8 cellular contexts compared by ENCODE assay signal in the genomic region with DNA sequence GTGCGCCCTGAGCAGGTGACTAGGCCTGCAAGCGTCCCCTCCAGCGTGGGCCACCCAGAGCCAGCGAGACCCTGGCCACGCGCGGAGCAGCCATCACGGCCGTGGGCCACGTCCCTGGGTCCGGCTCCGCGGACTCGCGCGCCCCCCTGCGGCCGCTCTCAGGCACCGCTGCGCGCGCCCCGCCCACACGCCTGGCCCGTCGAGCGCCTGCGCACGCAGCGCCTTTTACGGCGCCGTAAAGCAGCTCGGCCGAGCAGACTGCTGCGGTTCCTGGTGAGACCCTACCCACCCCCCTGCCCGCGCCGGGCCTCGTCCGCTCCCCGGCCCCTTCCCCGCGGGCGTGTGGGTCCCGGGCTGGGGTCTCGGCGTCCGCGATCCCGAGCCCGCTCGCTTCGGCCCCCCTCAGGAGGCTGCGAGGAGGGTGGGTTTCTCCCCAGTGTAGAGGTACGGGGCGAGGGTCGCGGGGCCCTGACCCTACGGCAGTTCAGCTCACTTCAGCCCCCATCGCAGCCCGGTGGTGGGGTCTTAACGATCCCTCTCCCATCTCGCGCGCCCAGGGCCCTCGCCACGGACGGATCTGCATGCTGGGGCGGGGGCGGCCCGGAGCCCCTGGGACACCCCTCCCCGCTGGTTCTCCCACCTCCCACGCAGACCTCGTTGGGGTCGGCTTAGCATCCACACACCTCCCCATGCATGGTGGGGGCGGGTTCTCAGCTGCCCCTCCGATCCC.
DNase-seq lines count a peak whose midpoint lies in the region; ATAC-seq and FAIRE-seq lines count a peak whose summit lies in the region.

Gene TRAPPC5, plus strand, starts transcription at position 228 of the 730 bp plus-strand sequence. CDS start 1,421 bp downstream, outside the sequence.

- ATAC-seq in HG03565 (IDR thresholded peaks at IDR 0.05; ENCODE audit: unreplicated experiment), result peak; percentile 56
- peak; percentile 68 for ATAC-seq in effector memory CD8-positive, alpha-beta T cell (replicated peaks)
- peak; percentile 48 for ATAC-seq in memory B cell (ENCODE audit: low read depth)

- peak within 1 kb of the TSS; percentile 92 to 96 for H3K27ac Mint-ChIP-seq in effector memory CD8-positive, alpha-beta T cell
- peak within 1 kb of the TSS; percentile 93 for H3K27ac Mint-ChIP-seq in memory B cell

- peaks cover 48% of the 10 kb centered on the region for H3K36me3 Mint-ChIP-seq in effector memory CD8-positive, alpha-beta T cell (ENCODE audit: insufficient read depth)
- H3K36me3 Mint-ChIP-seq in memory B cell, result peaks cover 9% of the 10 kb centered on the region

- no peaks in the 10 kb centered on the region for H3K9me3 Mint-ChIP-seq in effector memory CD8-positive, alpha-beta T cell
- H3K9me3 Mint-ChIP-seq in memory B cell, result no peaks in the 10 kb centered on the region

- peak within 1 kb of the TSS; percentile 94 to 95 for H3K4me3 Mint-ChIP-seq in effector memory CD8-positive, alpha-beta T cell
- peak within 1 kb of the TSS; percentile 97 for H3K4me3 Mint-ChIP-seq in memory B cell

- H3K4me1 Mint-ChIP-seq in effector memory CD8-positive, alpha-beta T cell (ENCODE audit: low read depth in 2 of 2), result peaks cover 33 to 40% of the 10 kb centered on the region in 2 donors
- H3K4me1 Mint-ChIP-seq in memory B cell, result peaks cover 48% of the 10 kb centered on the region

- peak; percentile 88 for DNase-seq in 8988T
- peak; percentile 76 for DNase-seq in GM18507 (ENCODE audit: extremely low spot score, insufficient read length, low read depth)
- DNase-seq in NOMO-1 treated with DMSO at 0.1 percent for 48 hours (lab: John Stamatoyannopoulos, UW; ENCODE audit: unreplicated experiment), result peak; percentile 76
- DNase-seq in activated CD8-positive, alpha-beta memory T cell treated with anti-CD3 and anti-CD28 coated beads for 48 hours (ENCODE audit: low read depth in 2 of 3, low spot score in 2 of 3), result peak; percentile 72 to 79 (median 77)
- DNase-seq in effector memory CD8-positive, alpha-beta T cell, result peak; percentile 80 to 89 (median 87)
- DNase-seq in memory B cell (ENCODE audit: low spot score in 2 of 2), result peak; percentile 86 to 94
- DNase-seq in stimulated activated CD4-positive, alpha-beta T cell treated with anti-CD3 and anti-CD28 coated beads, TNF-alpha, amount 100 ng/mL, for 48 hours (ENCODE audit: low read depth in 3 of 3), result peak; percentile 69 to 82 (median 69)

- H3K27me3 Mint-ChIP-seq in effector memory CD8-positive, alpha-beta T cell, result peaks cover 28 to 40% of the 10 kb centered on the region in 2 donors
- peaks cover 16% of the 10 kb centered on the region for H3K27me3 Mint-ChIP-seq in memory B cell

- peak; percentile 86 for FAIRE-seq in GM18507 (lab: Jason Lieb, UNC)

Comparison
In these comparisons a context has a peak if more than half of its experiments do, and no peak if none do; other contexts are left out.
1. Peak in every context shown above with its lines: DNase-seq and ATAC-seq.